ENCODE assay signal across 11 cellular contexts in genomic region chr22:20964090-20964798, GRCh38. TPM values are rescaled to one million over a fixed set of nuclear protein-coding genes. Genes with fewer than 3 reads are reported as not detected.
A peak's percentile ranks its signal among the peaks of the same experiment; 100 is the strongest.
DNase-seq lines count a peak whose midpoint lies in the region; ATAC-seq lines count a peak whose summit lies in the region.
"Had no signal": no experiment of that assay in that cellular context is flagged by ENCODE, and none has a peak within 500 bp of the region (broad histone marks: within the 10 kb centered on the region; RNA-seq: fewer than 3 reads in every experiment).

No MANE protein-coding gene starts in this region.

- H3K4me3 ChIP-seq in iPS-18c (ENCODE audit: insufficient read depth, low read depth, low read length) = peak overlapping the region; percentile 38
- H3K4me3 ChIP-seq: HAP-1 had no signal

- no peaks in the 10 kb centered on the region for H3K36me3 Mint-ChIP-seq in T-helper 2 cell treated with Interferon-gamma antibody and Interleukin-4, amounts not matched to agents 5 μg/mL and 100 μg/mL, for 36 hours (ENCODE audit: low read depth)
- no peaks in the 10 kb centered on the region for H3K36me3 Mint-ChIP-seq in activated naive CD8-positive, alpha-beta T cell treated with anti-CD3 and anti-CD28 coated beads for 36 hours
- no peaks in the 10 kb centered on the region for H3K36me3 Mint-ChIP-seq in stimulated activated memory B cell treated with anti-CD40 and anti-IgM and Interleukin-4, amounts not matched to agents 10 μg/mL and 1 μg/mL and 100 μg/mL, for 72 hours

- ATAC-seq in stimulated activated memory B cell treated with anti-CD40 and anti-IgM and Interleukin-4, amounts not matched to agents 10 μg/mL and 1 μg/mL and 100 μg/mL, for 72 hours = no peak
- ATAC-seq in HG03457 (IDR thresholded peaks at IDR 0.05; ENCODE audit: unreplicated experiment) = no peak

- no peak overlapping the region for H3K27ac Mint-ChIP-seq in T-helper 2 cell treated with Interferon-gamma antibody and Interleukin-4, amounts not matched to agents 5 μg/mL and 100 μg/mL, for 36 hours
- H3K27ac Mint-ChIP-seq in activated naive CD8-positive, alpha-beta T cell treated with anti-CD3 and anti-CD28 coated beads for 36 hours = no peak overlapping the region
- no peak overlapping the region for H3K27ac Mint-ChIP-seq in stimulated activated memory B cell treated with anti-CD40 and anti-IgM and Interleukin-4, amounts not matched to agents 10 μg/mL and 1 μg/mL and 100 μg/mL, for 72 hours

- H3K27me3 Mint-ChIP-seq in T-helper 2 cell treated with Interferon-gamma antibody and Interleukin-4, amounts not matched to agents 5 μg/mL and 100 μg/mL, for 36 hours (ENCODE audit: low read depth) = peaks cover 28% of the 10 kb centered on the region
- peaks cover 24% of the 10 kb centered on the region for H3K27me3 Mint-ChIP-seq in activated naive CD8-positive, alpha-beta T cell treated with anti-CD3 and anti-CD28 coated beads for 36 hours
- no peaks in the 10 kb centered on the region for H3K27me3 Mint-ChIP-seq in stimulated activated memory B cell treated with anti-CD40 and anti-IgM and Interleukin-4, amounts not matched to agents 10 μg/mL and 1 μg/mL and 100 μg/mL, for 72 hours

- H3K9me3 ChIP-seq in iPS-18c (ENCODE audit: control insufficient read depth, insufficient read depth, low read length) = no peaks in the 10 kb centered on the region
- H3K9me3 ChIP-seq: HAP-1 had no signal

- DNase-seq in T-helper 2 cell treated with Interferon-gamma antibody and Interleukin-4, amounts not matched to agents 5 μg/mL and 100 μg/mL, for 36 hours (ENCODE audit: low spot score) = no peak
- DNase-seq in T-helper 2 cell (no peak), middle frontal gyrus (ENCODE audit: extremely low spot score, low spot score) (no peak), ureter (ENCODE audit: low spot score) (no peak)
- DNase-seq in activated naive CD8-positive, alpha-beta T cell treated with anti-CD3 and anti-CD28 coated beads for 36 hours = no peak
- DNase-seq: ACHN, nucleus accumbens had no signal

- peak overlapping the region; percentile 72 for H3K4me3 Mint-ChIP-seq in T-helper 2 cell treated with Interferon-gamma antibody and Interleukin-4, amounts not matched to agents 5 μg/mL and 100 μg/mL, for 36 hours
- peak overlapping the region; percentile 75 for H3K4me3 Mint-ChIP-seq in activated naive CD8-positive, alpha-beta T cell treated with anti-CD3 and anti-CD28 coated beads for 36 hours
- H3K4me3 Mint-ChIP-seq in stimulated activated memory B cell treated with anti-CD40 and anti-IgM and Interleukin-4, amounts not matched to agents 10 μg/mL and 1 μg/mL and 100 μg/mL, for 72 hours = peak overlapping the region; percentile 76

- no peaks in the 10 kb centered on the region for H3K9me3 Mint-ChIP-seq in T-helper 2 cell treated with Interferon-gamma antibody and Interleukin-4, amounts not matched to agents 5 μg/mL and 100 μg/mL, for 36 hours
- no peaks in the 10 kb centered on the region for H3K9me3 Mint-ChIP-seq in activated naive CD8-positive, alpha-beta T cell treated with anti-CD3 and anti-CD28 coated beads for 36 hours
- H3K9me3 Mint-ChIP-seq in stimulated activated memory B cell treated with anti-CD40 and anti-IgM and Interleukin-4, amounts not matched to agents 10 μg/mL and 1 μg/mL and 100 μg/mL, for 72 hours = no peaks in the 10 kb centered on the region

- peaks cover 8% of the 10 kb centered on the region for H3K4me1 Mint-ChIP-seq in T-helper 2 cell treated with Interferon-gamma antibody and Interleukin-4, amounts not matched to agents 5 μg/mL and 100 μg/mL, for 36 hours (ENCODE audit: low read depth)
- peaks cover 13% of the 10 kb centered on the region for H3K4me1 Mint-ChIP-seq in activated naive CD8-positive, alpha-beta T cell treated with anti-CD3 and anti-CD28 coated beads for 36 hours
- H3K4me1 Mint-ChIP-seq in stimulated activated memory B cell treated with anti-CD40 and anti-IgM and Interleukin-4, amounts not matched to agents 10 μg/mL and 1 μg/mL and 100 μg/mL, for 72 hours = peaks cover 59% of the 10 kb centered on the region

RNA-seq across cellular contexts. Expression of gene AIFM3, which starts 2.8 kb away (rescaled TPM):
- total RNA-seq in activated naive CD8-positive, alpha-beta T cell treated with anti-CD3 and anti-CD28 coated beads for 36 hours = under 1 TPM in 1 of 2 experiments, not detected in 1; 0.14 TPM
- 15.4 TPM for total RNA-seq in ureter

RNA-seq across cellular contexts. Expression of gene LZTR1, which starts 17.9 kb away (rescaled TPM):
- total RNA-seq in activated naive CD8-positive, alpha-beta T cell treated with anti-CD3 and anti-CD28 coated beads for 36 hours = 10 to 100 TPM; 32.4 to 39.2 TPM
- 79.6 TPM for total RNA-seq in ureter

RNA-seq across cellular contexts. Expression of gene THAP7, which starts 37.7 kb away (rescaled TPM):
- 10 to 100 TPM; 34.3 to 34.5 TPM for total RNA-seq in activated naive CD8-positive, alpha-beta T cell treated with anti-CD3 and anti-CD28 coated beads for 36 hours
- total RNA-seq in ureter = 25.8 TPM

RNA-seq across cellular contexts. Expression of gene CRKL, which starts 47.0 kb away (rescaled TPM):
- total RNA-seq in activated naive CD8-positive, alpha-beta T cell treated with anti-CD3 and anti-CD28 coated beads for 36 hours = 10 to 100 TPM; 82.1 to 82.2 TPM
- total RNA-seq in ureter = 64.8 TPM

RNA-seq across cellular contexts. Expression of gene P2RX6, which starts 50.7 kb away (rescaled TPM):
- total RNA-seq in activated naive CD8-positive, alpha-beta T cell treated with anti-CD3 and anti-CD28 coated beads for 36 hours = under 1 TPM; 0.14 to 0.43 TPM
- total RNA-seq in ureter = 5.7 TPM

Comparison
In these comparisons a context has a peak if more than half of its experiments do, and no peak if none do; other contexts are left out.
1. RNA of gene AIFM3, which starts 2.8 kb away (total RNA-seq): 15.4 TPM in ureter (single experiment); 0.14 TPM in activated naive CD8-positive, alpha-beta T cell treated with anti-CD3 and anti-CD28 coated beads for 36 hours; every median in the first group is over 10 times any median in the second.
2. Peak in every context shown above with its lines, with median percentiles within 50 percentile points of each other: H3K4me3 Mint-ChIP-seq.